8 cellular contexts compared by ENCODE assay signal in the genomic region with DNA sequence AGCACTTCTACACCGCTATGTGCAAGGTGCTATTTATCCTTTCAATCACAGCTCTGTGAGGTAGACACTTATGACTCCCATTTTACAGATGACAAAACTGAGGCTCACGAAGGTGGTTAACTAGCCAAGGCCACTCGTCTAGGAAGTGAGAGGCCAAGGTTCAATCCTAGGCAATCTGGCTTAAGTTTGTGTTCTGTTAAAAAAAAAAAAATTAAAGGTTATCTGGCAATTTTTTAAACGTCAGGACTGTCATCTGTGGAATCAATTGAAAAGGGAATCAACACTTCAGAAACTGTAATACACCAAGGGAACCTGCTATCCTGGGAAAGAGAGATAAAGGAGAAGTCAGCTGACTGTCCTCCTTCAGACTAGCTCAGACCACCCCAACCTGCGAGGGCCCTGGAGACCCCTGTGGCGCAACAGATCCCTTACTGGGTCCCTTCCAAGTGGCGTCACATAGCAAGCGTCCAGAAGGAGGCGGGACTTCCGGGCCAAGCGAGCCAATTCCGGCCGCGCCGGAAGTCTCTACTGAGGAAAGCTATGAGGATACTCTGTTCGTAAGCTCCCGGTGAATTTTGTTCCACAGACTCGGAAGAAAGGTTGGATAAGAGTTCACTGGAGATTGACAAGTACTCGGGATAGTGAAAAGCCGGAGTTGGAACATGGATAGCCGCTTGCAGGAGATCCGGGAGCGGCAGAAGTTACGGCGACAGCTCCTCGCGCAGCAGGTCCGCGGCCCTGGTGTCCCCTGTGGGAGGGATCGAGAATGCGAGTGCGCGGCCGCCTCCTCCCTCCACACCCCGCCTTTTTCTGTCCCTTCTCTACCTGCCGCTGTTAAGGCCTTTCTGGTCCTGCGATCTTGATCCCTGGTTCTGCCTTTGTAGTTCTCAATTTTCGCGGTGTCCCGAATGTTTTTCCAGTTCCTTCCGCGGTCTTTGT. TPM values are rescaled to one million over a fixed set of nuclear protein-coding genes. Genes with fewer than 3 reads are reported as not detected.
DNase-seq lines count a peak whose midpoint lies in the region; ATAC-seq, FAIRE-seq and TF ChIP-seq lines count a peak whose summit lies in the region.

A gene (plus strand): TSS at position 520 of the 939 bp plus-strand sequence. CDS start 143 bp downstream, at position 663.

- 4 to 5% (median 4%) methylated on average over 42 of the region's 42 CpGs for WGBS in psoas muscle, 3 donors

- H3K4me1 ChIP-seq in right atrium auricular region = peaks cover 0 to 19% of the 10 kb centered on the region in 2 donors
- H3K4me1 ChIP-seq in psoas muscle = peaks cover 18% of the 10 kb centered on the region

- peak; percentile 88 for DNase-seq in GM13976 (ENCODE audit: low spot score)
- DNase-seq in NCI-H1436 treated with DMSO at 0.1 percent for 48 hours (lab: John Stamatoyannopoulos, UW) = peak; percentile 46
- DNase-seq in T-helper 17 cell = peak; percentile 70 to 80 (median 72)
- peak; percentile 55 to 94 (median 84) for DNase-seq in amygdala (lab: John Stamatoyannopoulos, UW)
- DNase-seq in right atrium auricular region (ENCODE audit: low spot score) = peak; percentile 95
- DNase-seq in psoas muscle = peak; percentile 92 to 96
- DNase-seq in urothelium cell line (ENCODE audit: low spot score) = peak; percentile 87

- H3K27me3 ChIP-seq in right atrium auricular region (no peaks in the 10 kb centered on the region), psoas muscle (ENCODE audit: insufficient read depth in 3 of 3, low read length in 2 of 3) (no peaks in the 10 kb centered on the region)

- in situ Hi-C loops in GM13976 (cut with MboI; ENCODE audit: low sequenced_read_pairs, unreplicated experiment) = loop anchor here (25.0 kb wide), 1 partner anchor 398 kb away; no protein-coding TSS in a partner anchor

- H3K36me3 ChIP-seq in right atrium auricular region = peaks cover 24% of the 10 kb centered on the region
- peaks cover 0 to 24% of the 10 kb centered on the region in 2 donors for H3K36me3 ChIP-seq in psoas muscle (ENCODE audit: insufficient read depth in 1 of 2, low read depth in 1 of 2)

- ATAC-seq in HG02840 (IDR thresholded peaks at IDR 0.05; ENCODE audit: low FRiP score, unreplicated experiment) (peak; percentile 100), T-helper 17 cell (peak; percentile 95), psoas muscle (peak; percentile 97 to 99 (median 98))

- no peak for FAIRE-seq in urothelium cell line (lab: Jason Lieb, UNC)

- H3K27ac ChIP-seq in right atrium auricular region = peak within 1 kb of the TSS; percentile 91 to 92
- peak within 1 kb of the TSS; percentile 94 for H3K27ac ChIP-seq in psoas muscle

- H3K4me3 ChIP-seq in right atrium auricular region (peak within 1 kb of the TSS; percentile 72 to 76), psoas muscle (peak within 1 kb of the TSS; percentile 88)

- H3K36me3 Mint-ChIP-seq in T-helper 17 cell (ENCODE audit: low read depth) = no peaks in the 10 kb centered on the region

- intact Hi-C loops in psoas muscle (cut with DNase I) = loop anchor here in 1 of 2 donors (5.0 kb wide), 1 partner anchor 403 kb away; no protein-coding TSS in a partner anchor

- no peaks in the 10 kb centered on the region for H3K9me3 ChIP-seq in T-helper 17 cell (ENCODE audit: control insufficient read depth, low read length, poor library complexity, severe bottlenecking)
- no peaks in the 10 kb centered on the region for H3K9me3 ChIP-seq in right atrium auricular region
- H3K9me3 ChIP-seq in psoas muscle = no peaks in the 10 kb centered on the region

- peaks cover 5% of the 10 kb centered on the region for H3K27me3 Mint-ChIP-seq in T-helper 17 cell

- H3K4me1 Mint-ChIP-seq in T-helper 17 cell = peaks cover 20% of the 10 kb centered on the region

- peak within 1 kb of the TSS; percentile 99 for H3K4me3 Mint-ChIP-seq in T-helper 17 cell

- TF ChIP-seq CTCF in GM13976 (IDR thresholded peaks at IDR 0.05; ENCODE audit: borderline replicate concordance, control extremely low read depth, extremely low read depth, insufficient read depth, missing control alignments) (no peak), right atrium auricular region (IDR thresholded peaks at IDR 0.05) (peak in 1 of 2 donors; percentile 34), psoas muscle (IDR thresholded peaks at IDR 0.05) (peak; percentile 15)

- peak within 1 kb of the TSS; percentile 98 for H3K27ac Mint-ChIP-seq in T-helper 17 cell

RNA-seq across cellular contexts. Expression of the gene that starts here (rescaled TPM):
- total RNA-seq in T-helper 17 cell = 10 to 100 TPM; 49.1 to 51.3 TPM
- total RNA-seq in right atrium auricular region = 10 to 100 TPM; 20.3 to 21.7 TPM
- 10 to 100 TPM; 19.3 to 32.5 (median 21.2) TPM for total RNA-seq in psoas muscle
- polyA plus RNA-seq in psoas muscle = 10 to 100 TPM in 1 of 3 donors, 1 to 10 TPM in 2; 5.2 to 13.2 (median 6.1) TPM

Comparison
In these comparisons a context has a peak if more than half of its experiments do, and no peak if none do; other contexts are left out.
1. Peak in every context shown above with its lines: DNase-seq, ATAC-seq, H3K4me3 ChIP-seq and H3K27ac ChIP-seq.